Comparison of ENCODE assay signal across 7 cellular contexts in genomic region chr6:110835750-110836149, GRCh38. TPM values are rescaled to one million over a fixed set of nuclear protein-coding genes. Genes with fewer than 3 reads are reported as not detected.
A peak's percentile ranks its signal among the peaks of the same experiment; 100 is the strongest.
DNase-seq lines count a peak whose midpoint lies in the region; ATAC-seq, FAIRE-seq and TF ChIP-seq lines count a peak whose summit lies in the region.
"Not testable (repeated sequence)": the region's sequence is repeated elsewhere in the genome, so short reads cannot be mapped to it uniquely, and the experiment has no call there.

No MANE protein-coding gene starts in this region.

- H4K91ac ChIP-seq in H1 (replicated peaks; ENCODE audit: insufficient read length, low read length), result not testable (repeated sequence)

- H3K27ac Mint-ChIP-seq in MCF 10A (ENCODE audit: low read depth, unreplicated experiment), result not testable (repeated sequence)

- H2AFZ ChIP-seq in H1 (ENCODE audit: low read length); HepG2 (ENCODE audit: low read length): not testable (repeated sequence)

- not testable (repeated sequence) for H4K5ac ChIP-seq in H1 (ENCODE audit: insufficient read length, low read depth, low read length)

- H3K36me3 Mint-ChIP-seq in MCF 10A (ENCODE audit: insufficient read depth, unreplicated experiment), result not testable (repeated sequence)

- H2BK5ac ChIP-seq in H1 (ENCODE audit: low read depth, low read length), result not testable (repeated sequence)

- H3K23me2 ChIP-seq in H1 (ENCODE audit: low read depth, low read length), result not testable (repeated sequence)

- not testable (repeated sequence) for FAIRE-seq in H1 (lab: Jason Lieb, UNC); HepG2 (lab: Jason Lieb, UNC)

- H2BK12ac ChIP-seq in H1 (ENCODE audit: low read depth, low read length), result not testable (repeated sequence)

- not testable (repeated sequence) for H3K18ac ChIP-seq in H1 (ENCODE audit: extremely low read depth, low read length)

- not testable (repeated sequence) for ATAC-seq in HepG2

- H3K27me3 ChIP-seq in adrenal gland; H1 (replicated peaks in 1 of 4; ENCODE audit: control insufficient read depth in 3 of 4, extremely low read depth in 1 of 4, insufficient read depth in 3 of 4, low read length in 3 of 4); right atrium auricular region; HepG2 (ENCODE audit: control insufficient read depth in 1 of 2, insufficient read depth in 2 of 2, low read length in 2 of 2): not testable (repeated sequence)

- not testable (repeated sequence) for BruUV-seq in MCF 10A (replicated peaks; lab: Mats Ljungman, UMichigan); HepG2 (replicated peaks; lab: Mats Ljungman, UMichigan)

- H3K56ac ChIP-seq in H1 (replicated peaks; ENCODE audit: insufficient read length, low read depth, low read length), result not testable (repeated sequence)

- not testable (repeated sequence) for H3K27me3 Mint-ChIP-seq in MCF 10A (ENCODE audit: insufficient read depth, unreplicated experiment)

- not testable (repeated sequence) for H4K20me1 ChIP-seq in H1 (replicated peaks in 1 of 2; ENCODE audit: control insufficient read depth in 1 of 2, insufficient read depth in 2 of 2, low read length in 2 of 2); HepG2 (ENCODE audit: insufficient read depth, low read length)

- not testable (repeated sequence) for H2BK20ac ChIP-seq in H1 (ENCODE audit: low read length)

- not testable (repeated sequence) for H4K8ac ChIP-seq in H1 (ENCODE audit: extremely low read depth, insufficient read depth, low read length)

- WGBS in adrenal gland, 4 donors, result 46 to 61% (median 56%) methylated on average over 5 of the region's 5 CpGs
- 90% methylated on average over 5 of the region's 5 CpGs; no CpG with 5 or more reads in 1 of the 2 experiments for WGBS in H1 (ENCODE audit: extremely low coverage in 1 of 2, insufficient coverage in 1 of 2, insufficient read length in 1 of 2, insufficient replicate concordance in 2 of 2, low coverage in 1 of 2, low lambda C conversion rate in 2 of 2, missing lambda C conversion rate in 1 of 2), 2 experiments
- 69% methylated on average over 5 of the region's 5 CpGs for WGBS in HepG2 (ENCODE audit: low lambda C conversion rate)

- not testable (repeated sequence) for H3K9me3 Mint-ChIP-seq in MCF 10A (ENCODE audit: unreplicated experiment)

- H3K4me3 ChIP-seq in adrenal gland; H1 (ENCODE audit: extremely low read depth in 1 of 4, insufficient read depth in 2 of 4, low read depth in 3 of 4, low read length in 4 of 4); fibroblast of pulmonary artery (replicated peaks; ENCODE audit: low read depth, low read length); right atrium auricular region; HepG2 (replicated peaks in 1 of 3; ENCODE audit: insufficient read depth in 1 of 3, low read depth in 2 of 3, low read length in 3 of 3): not testable (repeated sequence)

- not testable (repeated sequence) for TF ChIP-seq CTCF in adrenal gland (IDR thresholded peaks at IDR 0.05); MCF 10A (IDR thresholded peaks at IDR 0.05; ENCODE audit: unreplicated experiment); H1 (IDR thresholded peaks at IDR 0.05; ENCODE audit: control extremely low read depth in 1 of 3, insufficient read depth in 1 of 3, low read depth in 1 of 3, low read length in 3 of 3); fibroblast of pulmonary artery (IDR thresholded peaks at IDR 0.05; ENCODE audit: low read length, missing control alignments); right atrium auricular region (IDR thresholded peaks at IDR 0.05); HepG2 (CRISPR knock-in tag; IDR thresholded peaks at IDR 0.05)

- H3K14ac ChIP-seq in H1 (ENCODE audit: insufficient read length), result not testable (repeated sequence)

- H2BK15ac ChIP-seq in H1 (ENCODE audit: low read length), result not testable (repeated sequence)

- not testable (repeated sequence) for H3K27ac ChIP-seq in adrenal gland; H1 (ENCODE audit: low read depth, low read length); right atrium auricular region; HepG2 (ENCODE audit: extremely low read length, insufficient read depth, low read length)

- not testable (repeated sequence) for H3K4me3 Mint-ChIP-seq in MCF 10A (ENCODE audit: unreplicated experiment)

- not testable (repeated sequence) for H2AK5ac ChIP-seq in H1 (ENCODE audit: low read depth, low read length)

- H3K9ac ChIP-seq in H1 (replicated peaks in 1 of 4; ENCODE audit: extremely low read depth in 1 of 4, low read depth in 3 of 4, low read length in 3 of 4); HepG2 (ENCODE audit: insufficient read depth, low read depth, low read length): not testable (repeated sequence)

- not testable (repeated sequence) for H3K23ac ChIP-seq in H1 (ENCODE audit: insufficient read length)

- CTCF ChIA-PET in HEK293T (lab: Yijun Ruan, JAX); HepG2 (lab: Yijun Ruan, JAX; ENCODE audit: low intra/inter-chr PET ratio, low total read pairs): not testable (repeated sequence)
- CTCF ChIA-PET in MCF 10A (lab: Yijun Ruan, JAX), result interaction anchor here (0.7 kb wide), 1 partner anchor 16 kb away, joined by 5 read pairs; no protein-coding TSS in a partner anchor
- CTCF ChIA-PET in H1 (lab: Charles Lee; ENCODE audit: partially characterized antibody), result interaction anchor here (0.6 kb wide), 1 partner anchor 42 kb away, joined by 3 read pairs; no protein-coding TSS in a partner anchor

- H3K4ac ChIP-seq in H1 (replicated peaks; ENCODE audit: insufficient read length, low read depth, low read length), result not testable (repeated sequence)

- in situ Hi-C loops in HepG2 (cut with HindIII; ENCODE audit: extremely low pct_ligation_motif_present, low pct_unique_long_range_greater_than_20kb), result not testable (repeated sequence)

- not testable (repeated sequence) for TF ChIP-seq EP300 in H1 (IDR thresholded peaks at IDR 0.05; ENCODE audit: borderline replicate concordance in 1 of 2, low read depth in 2 of 2, low read length in 2 of 2); HepG2 (IDR thresholded peaks at IDR 0.05; ENCODE audit: low read depth in 2 of 2, low read length in 2 of 2); HepG2 (CRISPR knock-in tag; IDR thresholded peaks at IDR 0.05; ENCODE audit: borderline replicate concordance)

- POLR2A ChIA-PET in HEK293T (lab: Yijun Ruan, JAX) (interaction anchor here (1.2 kb wide), 1 partner anchor 39 kb away, joined by 3 read pairs; the partner anchor contains the start of gene AMD1), MCF 10A (lab: Yijun Ruan, JAX) (interaction anchor here (0.9 kb wide), 1 partner anchor 18 kb away, joined by 3 read pairs; no protein-coding TSS in a partner anchor)
- POLR2A ChIA-PET in H1 (lab: Charles Lee; ENCODE audit: partially characterized antibody); HepG2 (lab: Yijun Ruan, JAX): not testable (repeated sequence)

- not testable (repeated sequence) for H3K9me3 ChIP-seq in adrenal gland (replicated peaks in 1 of 3); H1 (ENCODE audit: insufficient read depth in 2 of 2, low read depth in 1 of 2, low read length in 1 of 2); right atrium auricular region; HepG2 (ENCODE audit: low read length)

- not testable (repeated sequence) for TF ChIP-seq RAD21 in H1 (IDR thresholded peaks at IDR 0.05 in 1 of 2, conservative IDR thresholded peaks at IDR 0.05 in 1 of 2; ENCODE audit: low read depth in 2 of 2, low read length in 2 of 2); HepG2 (CRISPR knock-in tag; IDR thresholded peaks at IDR 0.05)

- not testable (repeated sequence) for H3K36me3 ChIP-seq in adrenal gland (replicated peaks in 1 of 2); H1 (ENCODE audit: control insufficient read depth in 2 of 4, insufficient read depth in 4 of 4, low read length in 3 of 4); right atrium auricular region; HepG2 (replicated peaks in 1 of 2; ENCODE audit: control insufficient read depth in 1 of 2, insufficient read depth in 2 of 2, low read length in 2 of 2)

- intact Hi-C loops in adrenal gland (cut with DNase I); MCF 10A (cut with micrococcal nuclease); HepG2 (cut with micrococcal nuclease; ENCODE audit: unreplicated experiment): not testable (repeated sequence)

- not testable (repeated sequence) for H2BK120ac ChIP-seq in H1 (replicated peaks; ENCODE audit: low read depth, low read length)

- not testable (repeated sequence) for DNase-seq in HEK293T (ENCODE audit: extremely low spot score); H1 (ENCODE audit: low read depth in 1 of 2, low spot score in 2 of 2); HepG2 (ENCODE audit: low spot score)
- DNase-seq in adrenal gland (peak in 4 of 7 donors; percentile 23 to 57 (median 47)), MCF 10A (ENCODE audit: unreplicated experiment) (peak; percentile 22), fibroblast of pulmonary artery (ENCODE audit: low read depth) (peak; percentile 18), right atrium auricular region (ENCODE audit: low spot score) (peak; percentile 32)

- H3K79me2 ChIP-seq in H1 (ENCODE audit: control insufficient read depth in 1 of 2, insufficient read depth in 2 of 2, low read length in 2 of 2); HepG2 (ENCODE audit: insufficient read depth, low read length): not testable (repeated sequence)

- H3K4me2 ChIP-seq in H1 (ENCODE audit: insufficient read depth in 1 of 2, low read depth in 2 of 2, low read length in 2 of 2); HepG2 (ENCODE audit: low read depth, low read length): not testable (repeated sequence)

- H3K4me1 Mint-ChIP-seq in MCF 10A (ENCODE audit: insufficient read depth, unreplicated experiment), result not testable (repeated sequence)

- not testable (repeated sequence) for TF ChIP-seq POLR2A in adrenal gland (IDR thresholded peaks at IDR 0.05); H1 (IDR thresholded peaks at IDR 0.05; ENCODE audit: control extremely low read depth in 1 of 2, low read depth in 2 of 2, low read length in 2 of 2); HepG2 (IDR thresholded peaks at IDR 0.05; ENCODE audit: insufficient read depth in 1 of 2, low read depth in 2 of 2, low read length in 2 of 2)

- not testable (repeated sequence) for H3K4me1 ChIP-seq in adrenal gland (replicated peaks in 1 of 2); H1 (replicated peaks in 1 of 4; ENCODE audit: control insufficient read depth in 3 of 4, insufficient read depth in 4 of 4, low read length in 3 of 4); right atrium auricular region; HepG2 (ENCODE audit: insufficient read depth, low read length)

- H3K79me1 ChIP-seq in H1 (ENCODE audit: low read depth, low read length), result not testable (repeated sequence)

RNA-seq across cellular contexts. Expression of gene CDK19, which starts 20.5 kb away (rescaled TPM):
- total RNA-seq in adrenal gland (10 to 100 TPM in 3 of 8 donors, 1 to 10 TPM in 5; 5.4 to 59.1 (median 8.8) TPM), MCF 10A (2022) (10.2 and 16.8 TPM in 2 replicates), right atrium auricular region (1 to 10 TPM; 5.7 to 6.3 TPM), HepG2 (2016; rRNA removed; fragmentation: Illumina TruSeq; extraction: Trizol) (13.4 and 20.8 TPM in 2 replicates)
- polyA plus RNA-seq in adrenal gland (1 to 10 TPM; 3.5 to 5.6 (median 4.5) TPM), H1 (2011; rRNA removed) (3.4 and 4.9 TPM in 2 replicates), HepG2 (2011; rRNA removed) (22.8 and 27.0 TPM in 2 replicates)
- 9.7 and 12.6 TPM in 2 replicates for total RNA-seq in H1 (2021; fragmentation: NEBNext Ultra II Directional; extraction: Animal tissue kit (Norgen Biotek cat#: 25700))
- polyA plus RNA-seq in H1 (2011; cell fraction: cytosol; rRNA removed), result 5.7 TPM
- 5.8 TPM for polyA plus RNA-seq in H1 (2011; cell fraction: nucleus; rRNA removed)
- polyA plus RNA-seq in H1 (2012, experiment 1 of 2), result 4.5 to 8.5 TPM (median 4.9 TPM) in 4 replicates
- polyA plus RNA-seq in H1 (2012, experiment 2 of 2), result 1.9 TPM
- polyA plus RNA-seq in H1 (2013, experiment 1 of 2), result 4.8 TPM
- 3.9 TPM for polyA plus RNA-seq in H1 (2013, experiment 2 of 2)
- 7.5 and 8.4 TPM in 2 replicates for polyA minus RNA-seq in H1 (2011; rRNA and poly(A)+ RNA removed)
- polyA minus RNA-seq in H1 (2011; cell fraction: cytosol; rRNA and poly(A)+ RNA removed), result 5.1 TPM
- polyA minus RNA-seq in H1 (2011; cell fraction: nucleus; rRNA and poly(A)+ RNA removed), result 18.4 TPM
- total RNA-seq in HepG2 (2016; cell fraction: cytosol; rRNA removed; fragmentation: Illumina TruSeq; extraction: Trizol; ENCODE audit: low read depth), result 7.7 and 10.8 TPM in 2 replicates
- 14.1 and 18.9 TPM in 2 replicates for total RNA-seq in HepG2 (2016; cell fraction: insoluble cytoplasmic fraction; rRNA removed; fragmentation: Illumina TruSeq; extraction: Trizol)
- total RNA-seq in HepG2 (2016; cell fraction: membrane; rRNA removed; fragmentation: Illumina TruSeq; extraction: Trizol), result 7.2 and 7.7 TPM in 2 replicates
- 15.9 and 20.5 TPM in 2 replicates for total RNA-seq in HepG2 (2016; cell fraction: nucleus; rRNA removed; fragmentation: Illumina TruSeq; extraction: Trizol)
- polyA plus RNA-seq in HepG2 (2011; cell fraction: cytosol; rRNA removed), result 11.7 and 16.3 TPM in 2 replicates
- 12.3 and 12.7 TPM in 2 replicates for polyA plus RNA-seq in HepG2 (2011; cell fraction: nucleus; rRNA removed)
- polyA plus RNA-seq in HepG2 (2012), result 22.1 and 28.8 TPM in 2 replicates
- 2.0 and 2.3 TPM in 2 replicates for polyA plus RNA-seq in HepG2 (2016; cell fraction: cytosol; fragmentation: Illumina TruSeq; extraction: Trizol; ENCODE audit: low read depth)
- 16.9 and 17.0 TPM in 2 replicates for polyA plus RNA-seq in HepG2 (2016; cell fraction: insoluble cytoplasmic fraction; fragmentation: Illumina TruSeq; extraction: Trizol; ENCODE audit: low read depth)
- polyA plus RNA-seq in HepG2 (2016; cell fraction: membrane; fragmentation: Illumina TruSeq; extraction: Trizol; ENCODE audit: low read depth), result 5.5 and 5.7 TPM in 2 replicates
- polyA plus RNA-seq in HepG2 (2016; cell fraction: nucleus; fragmentation: Illumina TruSeq; extraction: Trizol; ENCODE audit: insufficient read depth, low read depth), result 18.9 and 20.6 TPM in 2 replicates
- polyA minus RNA-seq in HepG2 (2011; rRNA and poly(A)+ RNA removed; ENCODE audit: low replicate concordance), result 7.3 and 19.3 TPM in 2 replicates
- 17.5 and 18.5 TPM in 2 replicates for polyA minus RNA-seq in HepG2 (2011; cell fraction: cytosol; rRNA and poly(A)+ RNA removed)
- 38.9 and 39.7 TPM in 2 replicates for polyA minus RNA-seq in HepG2 (2011; cell fraction: nucleus; rRNA and poly(A)+ RNA removed)

RNA-seq across cellular contexts. Expression of gene AMD1, which starts 38.8 kb away (rescaled TPM):
- total RNA-seq in adrenal gland, result 10 to 100 TPM; 21.3 to 64.1 (median 43.5) TPM
- 10 to 100 TPM; 15.4 to 62.5 (median 19.3) TPM for polyA plus RNA-seq in adrenal gland
- 77.8 and 121 TPM in 2 replicates for total RNA-seq in MCF 10A (2022)
- total RNA-seq in H1 (2021; fragmentation: NEBNext Ultra II Directional; extraction: Animal tissue kit (Norgen Biotek cat#: 25700)), result 174 and 177 TPM in 2 replicates
- 33.6 and 60.9 TPM in 2 replicates for polyA plus RNA-seq in H1 (2011; rRNA removed)
- 74.7 TPM for polyA plus RNA-seq in H1 (2011; cell fraction: cytosol; rRNA removed)
- 19.9 TPM for polyA plus RNA-seq in H1 (2011; cell fraction: nucleus; rRNA removed)
- 58.5 to 157 TPM (median 83.8 TPM) in 4 replicates for polyA plus RNA-seq in H1 (2012, experiment 1 of 2)
- 12.1 TPM for polyA plus RNA-seq in H1 (2012, experiment 2 of 2)
- 234 TPM for polyA plus RNA-seq in H1 (2013, experiment 1 of 2)
- polyA plus RNA-seq in H1 (2013, experiment 2 of 2), result 221 TPM
- 121 and 137 TPM in 2 replicates for polyA minus RNA-seq in H1 (2011; rRNA and poly(A)+ RNA removed)
- 96.7 TPM for polyA minus RNA-seq in H1 (2011; cell fraction: cytosol; rRNA and poly(A)+ RNA removed)
- 120 TPM for polyA minus RNA-seq in H1 (2011; cell fraction: nucleus; rRNA and poly(A)+ RNA removed)
- total RNA-seq in right atrium auricular region, result 10 to 100 TPM; 51.5 to 81.5 TPM
- total RNA-seq in HepG2 (2016; rRNA removed; fragmentation: Illumina TruSeq; extraction: Trizol), result 123 and 180 TPM in 2 replicates
- total RNA-seq in HepG2 (2016; cell fraction: cytosol; rRNA removed; fragmentation: Illumina TruSeq; extraction: Trizol; ENCODE audit: low read depth), result 29.0 and 33.5 TPM in 2 replicates
- 122 and 179 TPM in 2 replicates for total RNA-seq in HepG2 (2016; cell fraction: insoluble cytoplasmic fraction; rRNA removed; fragmentation: Illumina TruSeq; extraction: Trizol)
- 126 and 151 TPM in 2 replicates for total RNA-seq in HepG2 (2016; cell fraction: membrane; rRNA removed; fragmentation: Illumina TruSeq; extraction: Trizol)
- 105 and 115 TPM in 2 replicates for total RNA-seq in HepG2 (2016; cell fraction: nucleus; rRNA removed; fragmentation: Illumina TruSeq; extraction: Trizol)
- polyA plus RNA-seq in HepG2 (2011; rRNA removed), result 77.3 and 108 TPM in 2 replicates
- polyA plus RNA-seq in HepG2 (2011; cell fraction: cytosol; rRNA removed), result 44.6 and 78.9 TPM in 2 replicates
- polyA plus RNA-seq in HepG2 (2011; cell fraction: nucleus; rRNA removed), result 41.4 and 56.1 TPM in 2 replicates
- 120 and 146 TPM in 2 replicates for polyA plus RNA-seq in HepG2 (2012)
- polyA plus RNA-seq in HepG2 (2016; cell fraction: cytosol; fragmentation: Illumina TruSeq; extraction: Trizol; ENCODE audit: low read depth), result 19.3 and 24.3 TPM in 2 replicates
- 158 and 161 TPM in 2 replicates for polyA plus RNA-seq in HepG2 (2016; cell fraction: insoluble cytoplasmic fraction; fragmentation: Illumina TruSeq; extraction: Trizol; ENCODE audit: low read depth)
- 94.7 and 117 TPM in 2 replicates for polyA plus RNA-seq in HepG2 (2016; cell fraction: membrane; fragmentation: Illumina TruSeq; extraction: Trizol; ENCODE audit: low read depth)
- 108 and 109 TPM in 2 replicates for polyA plus RNA-seq in HepG2 (2016; cell fraction: nucleus; fragmentation: Illumina TruSeq; extraction: Trizol; ENCODE audit: insufficient read depth, low read depth)
- 54.3 and 58.3 TPM in 2 replicates for polyA minus RNA-seq in HepG2 (2011; rRNA and poly(A)+ RNA removed; ENCODE audit: low replicate concordance)
- polyA minus RNA-seq in HepG2 (2011; cell fraction: cytosol; rRNA and poly(A)+ RNA removed), result 140 and 158 TPM in 2 replicates
- 214 and 279 TPM in 2 replicates for polyA minus RNA-seq in HepG2 (2011; cell fraction: nucleus; rRNA and poly(A)+ RNA removed)
